Comparison of ENCODE assay signal across 8 cellular contexts in genomic region chr2:199455533-199456382, GRCh38. TPM values are rescaled to one million over a fixed set of nuclear protein-coding genes. Genes with fewer than 3 reads are reported as not detected.
DNase-seq lines count a peak whose midpoint lies in the region; ATAC-seq, FAIRE-seq and TF ChIP-seq lines count a peak whose summit lies in the region.

No MANE protein-coding gene starts in this region.

- H3K36me3 ChIP-seq in HepG2 (replicated peaks in 1 of 2; ENCODE audit: control insufficient read depth in 1 of 2, insufficient read depth in 2 of 2, low read length in 2 of 2) (no peaks in the 10 kb centered on the region), uterus (no peaks in the 10 kb centered on the region)

- H3K27me3 Mint-ChIP-seq in activated naive CD8-positive, alpha-beta T cell = peaks cover 33% of the 10 kb centered on the region
- peaks cover 79% of the 10 kb centered on the region for H3K27me3 Mint-ChIP-seq in activated naive CD8-positive, alpha-beta T cell treated with anti-CD3 and anti-CD28 coated beads for 36 hours

- in situ Hi-C loops in astrocyte of the cerebellum (cut with HindIII; ENCODE audit: low sequenced_read_pairs) (no loop called here), HepG2 (cut with HindIII; ENCODE audit: extremely low pct_ligation_motif_present, low pct_unique_long_range_greater_than_20kb) (no loop called here)

- no peaks in the 10 kb centered on the region for H3K79me2 ChIP-seq in HepG2 (ENCODE audit: insufficient read depth, low read length)

- peak overlapping the region; percentile 32 for H3K9ac ChIP-seq in HepG2 (ENCODE audit: insufficient read depth, low read depth, low read length)

- TF ChIP-seq POLR2A in HepG2 (IDR thresholded peaks at IDR 0.05; ENCODE audit: insufficient read depth in 1 of 2, low read depth in 2 of 2, low read length in 2 of 2) = peak; percentile 46 to 61; a peak in 2 of 4 replicates
- TF ChIP-seq POLR2A in uterus (IDR thresholded peaks at IDR 0.05) = no peak

- H3K9me3 Mint-ChIP-seq in activated naive CD8-positive, alpha-beta T cell (ENCODE audit: low read depth) = no peaks in the 10 kb centered on the region
- H3K9me3 Mint-ChIP-seq in activated naive CD8-positive, alpha-beta T cell treated with anti-CD3 and anti-CD28 coated beads for 36 hours = peaks cover under 1% of the 10 kb centered on the region

- no peaks in the 10 kb centered on the region for H4K20me1 ChIP-seq in HepG2 (ENCODE audit: insufficient read depth, low read length)

- no peak for FAIRE-seq in HepG2 (lab: Jason Lieb, UNC)

- peaks cover 29% of the 10 kb centered on the region for H3K4me1 Mint-ChIP-seq in activated naive CD8-positive, alpha-beta T cell (ENCODE audit: low read depth)
- peaks cover 20% of the 10 kb centered on the region for H3K4me1 Mint-ChIP-seq in activated naive CD8-positive, alpha-beta T cell treated with anti-CD3 and anti-CD28 coated beads for 36 hours

- WGBS in HepG2 (ENCODE audit: low lambda C conversion rate) = 6% methylated on average over 33 of the region's 56 CpGs

- no peaks in the 10 kb centered on the region for H3K9me3 ChIP-seq in HepG2 (ENCODE audit: low read length)
- H3K9me3 ChIP-seq in uterus = no peaks in the 10 kb centered on the region

- no peak overlapping the region for H3K27ac Mint-ChIP-seq in activated naive CD8-positive, alpha-beta T cell
- no peak overlapping the region for H3K27ac Mint-ChIP-seq in activated naive CD8-positive, alpha-beta T cell treated with anti-CD3 and anti-CD28 coated beads for 36 hours

- H3K4me3 Mint-ChIP-seq in activated naive CD8-positive, alpha-beta T cell = peak overlapping the region; percentile 51
- H3K4me3 Mint-ChIP-seq in activated naive CD8-positive, alpha-beta T cell treated with anti-CD3 and anti-CD28 coated beads for 36 hours = no peak overlapping the region

- H3K36me3 Mint-ChIP-seq in activated naive CD8-positive, alpha-beta T cell = no peaks in the 10 kb centered on the region
- H3K36me3 Mint-ChIP-seq in activated naive CD8-positive, alpha-beta T cell treated with anti-CD3 and anti-CD28 coated beads for 36 hours = no peaks in the 10 kb centered on the region

- peaks cover 33% of the 10 kb centered on the region for H3K4me1 ChIP-seq in HepG2 (ENCODE audit: insufficient read depth, low read length)
- peaks cover 0 to 20% of the 10 kb centered on the region in 2 donors for H3K4me1 ChIP-seq in uterus

- CTCF ChIA-PET in HepG2 (lab: Yijun Ruan, JAX; ENCODE audit: low intra/inter-chr PET ratio, low total read pairs) = no interaction called here

- POLR2A ChIA-PET in HepG2 (lab: Yijun Ruan, JAX) = no interaction called here

- ATAC-seq in HepG2 (peak; percentile 80), HG03520 (IDR thresholded peaks at IDR 0.05; ENCODE audit: unreplicated experiment) (no peak)

- 0 out of 2 replicates have a peak, but pooled peaks have one; percentile 35 for TF ChIP-seq RAD21 in HepG2 (CRISPR knock-in tag; IDR thresholded peaks at IDR 0.05)

- TF ChIP-seq EP300 in HepG2 (IDR thresholded peaks at IDR 0.05; ENCODE audit: low read depth in 2 of 2, low read length in 2 of 2) (no peak), HepG2 (CRISPR knock-in tag; IDR thresholded peaks at IDR 0.05; ENCODE audit: borderline replicate concordance) (no peak)

- peak overlapping the region; percentile 63 for H3K27ac ChIP-seq in HepG2 (ENCODE audit: extremely low read length, insufficient read depth, low read length)
- no peak overlapping the region for H3K27ac ChIP-seq in uterus

- H3K4me3 ChIP-seq in astrocyte of the cerebellum (ENCODE audit: low read depth, low read length) (peak overlapping the region; percentile 91), HepG2 (replicated peaks in 1 of 3; ENCODE audit: insufficient read depth in 1 of 3, low read depth in 2 of 3, low read length in 3 of 3) (peak overlapping the region; percentile 53 to 74 (median 61)), uterus (peak overlapping the region in 1 of 2 donors; percentile 62)

- intact Hi-C loops in HepG2 (cut with micrococcal nuclease; ENCODE audit: unreplicated experiment) = no loop called here
- intact Hi-C loops in uterus (cut with DNase I; ENCODE audit: low total_unique reads) = no loop called here

- peaks cover 0 to 30% of the 10 kb centered on the region in 2 experiments; a peak in 4 of 5 replicates for H3K27me3 ChIP-seq in HepG2 (ENCODE audit: control insufficient read depth in 1 of 2, insufficient read depth in 2 of 2, low read length in 2 of 2)
- H3K27me3 ChIP-seq in uterus = peaks cover 7 to 43% of the 10 kb centered on the region in 2 donors

- BruUV-seq in HepG2 (replicated peaks; lab: Mats Ljungman, UMichigan) = TSS peak; percentile 32

- H2AFZ ChIP-seq in HepG2 (ENCODE audit: low read length) = no peak overlapping the region

- DNase-seq in activated naive CD8-positive, alpha-beta T cell treated with anti-CD3 and anti-CD28 coated beads for 36 hours = no peak
- DNase-seq in NCI-H2029 (lab: John Stamatoyannopoulos, UW) (peak; percentile 45), astrocyte of the cerebellum (ENCODE audit: low read depth) (no peak), HepG2 (ENCODE audit: low spot score) (peak; percentile 80), middle frontal gyrus (ENCODE audit: extremely low spot score, low spot score) (no peak), uterus (no peak)

- H3K4me2 ChIP-seq in HepG2 (ENCODE audit: low read depth, low read length) = peak overlapping the region; percentile 68

- TF ChIP-seq CTCF in astrocyte of the cerebellum (IDR thresholded peaks at IDR 0.05; ENCODE audit: low read depth, low read length, missing control alignments) (no peak), HepG2 (CRISPR knock-in tag; IDR thresholded peaks at IDR 0.05) (peak; percentile 14; the same call in 1 of the 2 replicates), uterus (IDR thresholded peaks at IDR 0.05) (no peak)

TF ChIP-seq in HepG2, 621 proteins besides CTCF, POLR2A, EP300 and RAD21 (continues in another document):
- peak; percentile 90 for TF ChIP-seq ZFX (CRISPR knock-in tag; IDR thresholded peaks at IDR 0.05; ENCODE audit: low read depth)
- 0 out of 2 replicates have a peak, but pooled peaks have one; percentile 7 for TF ChIP-seq BHLHE40 (IDR thresholded peaks at IDR 0.05; ENCODE audit: low read length)
- TF ChIP-seq ATF3 (CRISPR knock-in tag; IDR thresholded peaks at IDR 0.05) = no peak; the same call in 1 of the 2 replicates
- TF ChIP-seq HDAC6 (IDR thresholded peaks at IDR 0.05; ENCODE audit: low read depth, low read length) = no peak
- no peak for TF ChIP-seq ZNF235 (CRISPR knock-in tag; IDR thresholded peaks at IDR 0.05; ENCODE audit: borderline replicate concordance)
- no peak for TF ChIP-seq SMARCE1 (IDR thresholded peaks at IDR 0.05; ENCODE audit: borderline replicate concordance)
- no peak for TF ChIP-seq EZH2 (conservative IDR thresholded peaks at IDR 0.05; ENCODE audit: low read depth, low read length)
- no peak for TF ChIP-seq ZNF75D (CRISPR knock-in tag; IDR thresholded peaks at IDR 0.05; ENCODE audit: borderline replicate concordance)
- TF ChIP-seq KAT7 (CRISPR knock-in tag; IDR thresholded peaks at IDR 0.05; ENCODE audit: borderline replicate concordance) = peak; percentile 89; the same call in 1 of the 2 replicates

RNA-seq across cellular contexts. Expression of gene SATB2, which starts 2.0 kb away (rescaled TPM):
- under 1 TPM; 0.27 to 0.28 TPM for total RNA-seq in activated naive CD8-positive, alpha-beta T cell treated with anti-CD3 and anti-CD28 coated beads for 36 hours
- total RNA-seq in HepG2 (2016; rRNA removed; fragmentation: Illumina TruSeq; extraction: Trizol) (5.2 and 5.5 TPM in 2 replicates), uterus (1 to 10 TPM; 1.0 to 8.8 (median 5.0) TPM)
- 33.3 and 40.2 TPM in 2 replicates for total RNA-seq in HepG2 (2016; cell fraction: cytosol; rRNA removed; fragmentation: Illumina TruSeq; extraction: Trizol; ENCODE audit: low read depth)
- 4.6 and 5.5 TPM in 2 replicates for total RNA-seq in HepG2 (2016; cell fraction: insoluble cytoplasmic fraction; rRNA removed; fragmentation: Illumina TruSeq; extraction: Trizol)
- total RNA-seq in HepG2 (2016; cell fraction: membrane; rRNA removed; fragmentation: Illumina TruSeq; extraction: Trizol) = 10.3 and 11.5 TPM in 2 replicates
- total RNA-seq in HepG2 (2016; cell fraction: nucleus; rRNA removed; fragmentation: Illumina TruSeq; extraction: Trizol) = 14.8 and 18.4 TPM in 2 replicates
- polyA plus RNA-seq in HepG2 (2011; rRNA removed) = 2.5 and 4.3 TPM in 2 replicates
- polyA plus RNA-seq in HepG2 (2011; cell fraction: cytosol; rRNA removed) = 1.4 and 1.8 TPM in 2 replicates
- 10.0 and 10.6 TPM in 2 replicates for polyA plus RNA-seq in HepG2 (2011; cell fraction: nucleus; rRNA removed)
- polyA plus RNA-seq in HepG2 (2012) = 2.3 and 3.7 TPM in 2 replicates
- 0.33 and 0.40 TPM in 2 replicates for polyA plus RNA-seq in HepG2 (2016; cell fraction: cytosol; fragmentation: Illumina TruSeq; extraction: Trizol; ENCODE audit: low read depth)
- 6.6 and 7.2 TPM in 2 replicates for polyA plus RNA-seq in HepG2 (2016; cell fraction: insoluble cytoplasmic fraction; fragmentation: Illumina TruSeq; extraction: Trizol; ENCODE audit: low read depth)
- polyA plus RNA-seq in HepG2 (2016; cell fraction: membrane; fragmentation: Illumina TruSeq; extraction: Trizol; ENCODE audit: low read depth) = 1.7 and 1.9 TPM in 2 replicates
- 12.5 and 13.9 TPM in 2 replicates for polyA plus RNA-seq in HepG2 (2016; cell fraction: nucleus; fragmentation: Illumina TruSeq; extraction: Trizol; ENCODE audit: insufficient read depth, low read depth)
- 4.6 and 7.1 TPM in 2 replicates for polyA minus RNA-seq in HepG2 (2011; rRNA and poly(A)+ RNA removed; ENCODE audit: low replicate concordance)
- 2.8 and 3.7 TPM in 2 replicates for polyA minus RNA-seq in HepG2 (2011; cell fraction: cytosol; rRNA and poly(A)+ RNA removed)
- polyA minus RNA-seq in HepG2 (2011; cell fraction: nucleus; rRNA and poly(A)+ RNA removed) = 19.8 and 22.8 TPM in 2 replicates

Comparison
In these comparisons a context has a peak if more than half of its experiments do, and no peak if none do; other contexts are left out.
1. DNase-seq: peak in NCI-H2029 (single experiment) and HepG2 (single experiment); none in activated naive CD8-positive, alpha-beta T cell treated with anti-CD3 and anti-CD28 coated beads for 36 hours (single experiment), astrocyte of the cerebellum (single experiment), middle frontal gyrus (single experiment) and uterus (0 of 2).
2. POLR2A ChIP-seq: peak in HepG2 (2 of 2); none in uterus (0 of 2).